ENCODE assay signal across 8 cellular contexts in the genomic region with DNA sequence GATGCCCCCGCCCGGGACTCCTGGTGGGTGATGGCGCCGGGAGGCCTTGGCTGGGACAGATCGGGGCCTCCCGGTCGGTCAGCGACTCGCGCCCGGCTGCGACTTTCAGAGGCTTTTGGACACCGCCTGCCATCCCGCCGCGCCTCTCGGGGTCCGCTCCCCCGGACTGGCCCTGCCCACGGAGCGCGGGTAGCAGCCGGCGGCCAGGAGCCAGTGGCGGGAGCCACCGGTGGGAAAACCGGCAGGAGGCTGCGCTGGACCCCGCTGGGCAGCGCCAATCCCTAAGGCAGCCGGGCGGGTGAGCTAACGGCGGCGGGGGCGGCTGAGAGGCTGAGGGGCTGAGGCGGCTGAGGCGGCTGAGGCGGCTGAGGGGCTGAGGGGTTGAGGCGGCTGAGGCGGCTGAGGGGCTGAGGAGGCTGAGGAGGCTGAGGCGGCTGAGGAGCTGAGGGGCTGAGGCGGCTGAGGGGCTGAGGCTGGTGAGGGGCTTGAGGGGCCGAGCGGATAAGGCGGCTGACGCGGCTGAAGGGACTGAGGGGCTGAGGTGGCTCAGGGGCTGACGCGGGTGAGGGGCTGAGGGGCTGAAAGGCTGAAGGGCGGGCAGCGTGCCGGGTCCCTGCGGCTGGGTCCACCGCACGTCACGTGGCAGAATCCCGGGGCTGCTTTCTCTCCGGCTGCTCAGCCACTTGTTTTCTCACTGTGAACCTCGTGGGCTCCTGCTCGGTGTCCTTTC. TPM values are rescaled to one million over a fixed set of nuclear protein-coding genes. Genes with fewer than 3 reads are reported as not detected.
DNase-seq lines count a peak whose midpoint lies in the region; ATAC-seq and TF ChIP-seq lines count a peak whose summit lies in the region.
"Not testable (repeated sequence)": the region's sequence is repeated elsewhere in the genome, so short reads cannot be mapped to it uniquely, and the experiment has no call there.

No MANE protein-coding gene starts in this region.

- not testable (repeated sequence) for H4K20me1 ChIP-seq in smooth muscle cell (ENCODE audit: low read depth)

- peak overlapping the region; percentile 72 for H3K4me3 ChIP-seq in ACC112 (ENCODE audit: low read depth, low read length)
- peak overlapping the region; percentile 43 for H3K4me3 ChIP-seq in HEK293 (ENCODE audit: low read depth, low read length)
- peak overlapping the region; percentile 59 for H3K4me3 ChIP-seq in iPS-15b (ENCODE audit: low read depth, low read length)
- peak overlapping the region; percentile 45 for H3K4me3 ChIP-seq in smooth muscle cell

- H3K4me2 ChIP-seq in smooth muscle cell, result peak overlapping the region; percentile 84

- not testable (repeated sequence) for H3K27ac Mint-ChIP-seq in T-helper 17 cell, natural killer cell

- not testable (repeated sequence) for H3K9me3 ChIP-seq in HEK293 (ENCODE audit: control insufficient read depth, insufficient read depth, low read depth, low read length); T-helper 17 cell (ENCODE audit: control insufficient read depth, low read length, poor library complexity, severe bottlenecking); iPS-15b (ENCODE audit: control insufficient read depth, insufficient read depth, low read length); smooth muscle cell (replicated peaks; ENCODE audit: low read depth)

- peak overlapping the region; percentile 56 for H2AFZ ChIP-seq in ACC112 (ENCODE audit: low read length, unreplicated experiment)
- not testable (repeated sequence) for H2AFZ ChIP-seq in smooth muscle cell (ENCODE audit: low read depth)

- not testable (repeated sequence) for H3K27ac ChIP-seq in ACC112 (ENCODE audit: low read depth, low read length); smooth muscle cell (ENCODE audit: low read depth)
- H3K27ac ChIP-seq in HEK293 (ENCODE audit: extremely low read depth, low read depth, low read length), result peak overlapping the region; percentile 52; the same call in 1 of the 2 replicates

- H3K27me3 Mint-ChIP-seq in T-helper 17 cell, result peaks cover 38% of the 10 kb centered on the region
- H3K27me3 Mint-ChIP-seq in natural killer cell (ENCODE audit: low read depth in 2 of 2), result peaks cover 27% of the 10 kb centered on the region in 2 donors

- 5% methylated on average over 47 of the region's 61 CpGs for WGBS in smooth muscle cell (ENCODE audit: low lambda C conversion rate)

- H3K79me2 ChIP-seq in ACC112 (ENCODE audit: control insufficient read depth, insufficient read depth, low read length, unreplicated experiment); smooth muscle cell (ENCODE audit: low read depth): not testable (repeated sequence)

- H3K4me3 Mint-ChIP-seq in T-helper 17 cell (peak overlapping the region; percentile 71), natural killer cell (peak overlapping the region; percentile 77)

- POLR2A ChIA-PET in HEK293 (lab: Yijun Ruan, JAX), result interaction anchor here (1.1 kb wide), 1 partner anchor 13 kb away, joined by 3 read pairs; a partner anchor contains a TSS

- intact Hi-C loops in natural killer cell (cut with micrococcal nuclease), result not testable (repeated sequence)

- H3K4me1 ChIP-seq in ACC112 (ENCODE audit: control insufficient read depth, insufficient read depth, low read length, unreplicated experiment); HEK293 (ENCODE audit: control insufficient read depth, insufficient read depth, low read length); iPS-15b (ENCODE audit: control insufficient read depth, insufficient read depth, low read length); smooth muscle cell (ENCODE audit: low read depth): not testable (repeated sequence)

- H3K27me3 ChIP-seq in ACC112 (ENCODE audit: insufficient read depth, low read length), result not testable (repeated sequence)
- H3K27me3 ChIP-seq in iPS-15b (ENCODE audit: control insufficient read depth, insufficient read depth, low read length), result peaks cover 23% of the 10 kb centered on the region
- H3K27me3 ChIP-seq in smooth muscle cell (ENCODE audit: low read depth), result peaks cover 28% of the 10 kb centered on the region

- not testable (repeated sequence) for H3K36me3 Mint-ChIP-seq in T-helper 17 cell (ENCODE audit: low read depth); natural killer cell

- H3K9ac ChIP-seq in iPS-15b (ENCODE audit: low read depth, low read length); smooth muscle cell (ENCODE audit: low read depth): not testable (repeated sequence)

- TF ChIP-seq CTCF in HEK293 (tag by site-specific recombination; IDR thresholded peaks at IDR 0.05); natural killer cell (IDR thresholded peaks at IDR 0.05); smooth muscle cell (IDR thresholded peaks at IDR 0.05; ENCODE audit: borderline replicate concordance, insufficient read depth, poor library complexity, severe bottlenecking): not testable (repeated sequence)

- ATAC-seq in T-helper 17 cell (peak; percentile 12), esophagus mucosa (peak; percentile 10), natural killer cell (peak; percentile 29 to 67 (median 35))

- not testable (repeated sequence) for H3K36me3 ChIP-seq in ACC112 (ENCODE audit: insufficient read depth, low read length); HEK293 (ENCODE audit: control insufficient read depth in 2 of 2, insufficient read depth in 1 of 2, low read length in 2 of 2); iPS-15b (ENCODE audit: control insufficient read depth, insufficient read depth, low read length); smooth muscle cell (ENCODE audit: low read depth)

- CTCF ChIA-PET in HEK293 (lab: Yijun Ruan, JAX), result not testable (repeated sequence)

- not testable (repeated sequence) for H3K9me3 Mint-ChIP-seq in natural killer cell

- not testable (repeated sequence) for H3K4me1 Mint-ChIP-seq in T-helper 17 cell, natural killer cell

- H3F3A ChIP-seq in smooth muscle cell (ENCODE audit: low read depth), result not testable (repeated sequence)

- DNase-seq in T-helper 17 cell; natural killer cell; smooth muscle cell (lab: John Stamatoyannopoulos, UW; ENCODE audit: unreplicated experiment): not testable (repeated sequence)
- peak; percentile 48 for DNase-seq in astrocyte of the hippocampus (ENCODE audit: low read depth, low spot score)

RNA-seq across cellular contexts. Expression of a gene that starts 13.4 kb away (rescaled TPM):
- total RNA-seq in T-helper 17 cell, result 1 to 10 TPM; 4.0 to 4.1 TPM
- 2.7 TPM for total RNA-seq in esophagus mucosa
- 1 to 10 TPM; 4.9 to 7.5 (median 7.2) TPM for total RNA-seq in natural killer cell
- total RNA-seq in smooth muscle cell, result 12.8 and 13.0 TPM in 2 replicates
- 3.3 and 3.6 TPM in 2 replicates for polyA plus RNA-seq in smooth muscle cell

RNA-seq across cellular contexts. Expression of a gene that starts 23.0 kb away (rescaled TPM):
- total RNA-seq in T-helper 17 cell (10 to 100 TPM in 1 of 2 donors, 1 to 10 TPM in 1; 9.9 to 11.8 TPM), esophagus mucosa (1.4 TPM), natural killer cell (10 to 100 TPM in 1 of 3 donors, 1 to 10 TPM in 2; 2.4 to 12.4 (median 4.5) TPM), smooth muscle cell (1.4 and 1.6 TPM in 2 replicates)
- polyA plus RNA-seq in smooth muscle cell, result 0.19 and 1.1 TPM in 2 replicates
